8 cellular contexts compared by ENCODE assay signal in genomic region chr9:127783111-127783621, GRCh38. TPM values are rescaled to one million over a fixed set of nuclear protein-coding genes. Genes with fewer than 3 reads are reported as not detected.
A peak's percentile ranks its signal among the peaks of the same experiment; 100 is the strongest.
DNase-seq lines count a peak whose midpoint lies in the region; ATAC-seq and TF ChIP-seq lines count a peak whose summit lies in the region.

No MANE protein-coding gene starts in this region.

- peaks cover 2 to 9% of the 10 kb centered on the region in 2 donors for H3K4me1 ChIP-seq in breast epithelium

- no peaks in the 10 kb centered on the region for H3K27me3 ChIP-seq in GM06990 (replicated peaks; ENCODE audit: control insufficient read depth, insufficient read depth, low read length)
- no peaks in the 10 kb centered on the region for H3K27me3 ChIP-seq in breast epithelium

- DNase-seq in GM06990 (ENCODE audit: extremely low read depth, insufficient read length) (peak; percentile 82), UCSD-AML1 (lab: John Stamatoyannopoulos, UW; ENCODE audit: unreplicated experiment) (peak; percentile 98), breast epithelium (ENCODE audit: low spot score in 2 of 2) (peak in 1 of 2 donors; percentile 42), pons (ENCODE audit: low spot score) (peak; percentile 38), NCI-H2196 treated with DMSO at 0.1 percent for 48 hours (lab: John Stamatoyannopoulos, UW; ENCODE audit: unreplicated experiment) (no peak)

- H3K4me3 ChIP-seq in GM06990 (replicated peaks; ENCODE audit: low read depth, low read length) (no peak overlapping the region), breast epithelium (no peak overlapping the region)

- TF ChIP-seq POLR2A in breast epithelium (IDR thresholded peaks at IDR 0.05) = no peak

- no peak for ATAC-seq in SK-N-SH treated with all-trans-retinoic acid at 6 μM for 48 hours
- ATAC-seq in GM18519 (IDR thresholded peaks at IDR 0.05; ENCODE audit: low FRiP score, unreplicated experiment) = no peak
- no peak for ATAC-seq in GM19023 (IDR thresholded peaks at IDR 0.05; ENCODE audit: unreplicated experiment)

- H3K27ac ChIP-seq in breast epithelium = peak overlapping the region; percentile 92 to 99

- H3K36me3 ChIP-seq in GM06990 (ENCODE audit: control insufficient read depth, insufficient read depth, low read length) (peaks cover 11% of the 10 kb centered on the region), breast epithelium (peaks cover under 1% of the 10 kb centered on the region)

- TF ChIP-seq CTCF in GM06990 (IDR thresholded peaks at IDR 0.05; ENCODE audit: insufficient read depth, low read length, poor library complexity, severe bottlenecking) = no peak
- no peak for TF ChIP-seq CTCF in breast epithelium (IDR thresholded peaks at IDR 0.05)

- no peaks in the 10 kb centered on the region for H3K9me3 ChIP-seq in breast epithelium

- intact Hi-C loops in breast epithelium (cut with DNase I; ENCODE audit: low total_unique reads) = loop anchor here (10.0 kb wide), 2 partner anchors 48 to 92 kb away; partner anchors contain the start of genes AK1 and TOR2A

TF ChIP-seq in SK-N-SH treated with all-trans-retinoic acid at 6 μM for 48 hours, 23 proteins besides CTCF, POLR2A, EP300 and RAD21:
- TF ChIP-seq ZFP3 (CRISPR knock-in tag; IDR thresholded peaks at IDR 0.05) = no peak
- no peak for TF ChIP-seq ZFP30 (CRISPR knock-in tag; IDR thresholded peaks at IDR 0.05)
- TF ChIP-seq ESRRG (CRISPR knock-in tag; IDR thresholded peaks at IDR 0.05) = no peak
- TF ChIP-seq PPARA (CRISPR knock-in tag; IDR thresholded peaks at IDR 0.05; ENCODE audit: borderline replicate concordance) = no peak
- TF ChIP-seq CSRNP3 (CRISPR knock-in tag; IDR thresholded peaks at IDR 0.05) = no peak
- no peak for TF ChIP-seq ZC3H10 (CRISPR knock-in tag; IDR thresholded peaks at IDR 0.05)
- TF ChIP-seq ARNTL (CRISPR knock-in tag; IDR thresholded peaks at IDR 0.05; ENCODE audit: borderline replicate concordance, low read depth) = no peak

RNA-seq across cellular contexts. Expression of gene CDK9, which starts 2.7 kb away (rescaled TPM):
- 10 to 100 TPM; 60.0 to 70.4 (median 63.9) TPM for total RNA-seq in breast epithelium

RNA-seq across cellular contexts. Expression of gene SH2D3C, which starts 4.7 kb away (rescaled TPM):
- 10 to 100 TPM in 1 of 3 donors, 1 to 10 TPM in 2; 6.0 to 15.4 (median 6.9) TPM for total RNA-seq in breast epithelium

RNA-seq across cellular contexts. Expression of gene FPGS, which starts 19.5 kb away (rescaled TPM):
- total RNA-seq in breast epithelium = 100 to 1,000 TPM in 1 of 3 donors, 10 to 100 TPM in 2; 56.3 to 108 (median 78.6) TPM

RNA-seq across cellular contexts. Expression of gene TOR2A, which starts 48.1 kb away (rescaled TPM):
- 10 to 100 TPM in 1 of 3 donors, 1 to 10 TPM in 2; 9.5 to 16.7 (median 9.6) TPM for total RNA-seq in breast epithelium
